Comparison of ENCODE assay signal across 20 cellular contexts in the genomic region with DNA sequence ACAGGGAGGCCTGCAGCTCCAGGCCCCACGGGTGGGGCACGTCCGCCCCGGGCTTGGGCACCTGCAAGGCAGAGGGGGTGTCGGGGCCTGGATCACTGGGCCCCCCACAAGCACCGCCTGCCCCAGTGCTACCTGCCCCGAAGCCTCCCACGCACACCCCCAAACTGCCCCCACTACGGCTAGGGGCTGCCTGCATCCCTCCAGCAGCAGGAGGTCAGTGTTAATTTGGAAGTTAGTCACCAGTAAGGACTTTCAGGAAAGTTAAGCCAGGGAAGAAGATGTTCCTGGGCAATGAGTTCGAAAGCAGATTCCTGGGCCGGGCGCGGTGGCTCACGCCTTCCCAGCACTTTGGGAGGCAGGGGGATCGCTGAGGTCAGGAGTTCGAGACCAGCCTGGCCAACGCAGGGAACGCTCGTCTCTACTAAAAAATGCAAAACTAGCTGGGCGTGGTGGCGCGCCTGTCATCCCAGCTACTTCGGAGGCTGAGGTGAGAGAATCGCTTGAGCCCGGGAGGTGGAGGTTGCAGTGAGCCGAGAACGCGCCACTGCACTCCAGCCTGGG. TPM values are rescaled to one million over a fixed set of nuclear protein-coding genes. Genes with fewer than 3 reads are reported as not detected.
DNase-seq lines count a peak whose midpoint lies in the region; FAIRE-seq and TF ChIP-seq lines count a peak whose summit lies in the region.
"Had no signal": no experiment of that assay in that cellular context is flagged by ENCODE, and none has a peak within 500 bp of the region (broad histone marks: within the 10 kb centered on the region; RNA-seq: fewer than 3 reads in every experiment).

No MANE protein-coding gene starts in this region.

- peaks cover 23 to 36% (median 25%) of the 10 kb centered on the region in 3 donors for H3K4me1 Mint-ChIP-seq in IgD-negative memory B cell

- peaks cover 9 to 16% of the 10 kb centered on the region in 2 donors for H3K36me3 ChIP-seq in mucosa of rectum (ENCODE audit: control insufficient read depth in 2 of 2, insufficient read depth in 2 of 2, low read length in 2 of 2)
- H3K36me3 ChIP-seq: breast epithelium had no signal

- no peaks in the 10 kb centered on the region for H3K9me3 Mint-ChIP-seq in IgD-negative memory B cell
- H3K9me3 Mint-ChIP-seq: activated CD4-positive, alpha-beta memory T cell treated with anti-CD3 and anti-CD28 coated beads for 36 hours; activated naive CD8-positive, alpha-beta T cell treated with anti-CD3 and anti-CD28 coated beads, Interleukin-2, amount 50 U/mL, for 24 hours; stimulated activated naive CD8-positive, alpha-beta T cell treated with anti-CD3 and anti-CD28 coated beads, Interleukin-15, Interleukin-2, amounts not matched to agents 100 ng/mL and 50 ng/mL, for 24 hours had no signal

- H3K27me3 Mint-ChIP-seq in IgD-negative memory B cell, result no peaks in the 10 kb centered on the region
- H3K27me3 Mint-ChIP-seq: activated CD4-positive, alpha-beta memory T cell treated with anti-CD3 and anti-CD28 coated beads for 36 hours; activated naive CD8-positive, alpha-beta T cell treated with anti-CD3 and anti-CD28 coated beads, Interleukin-2, amount 50 U/mL, for 24 hours; stimulated activated naive CD8-positive, alpha-beta T cell treated with anti-CD3 and anti-CD28 coated beads, Interleukin-15, Interleukin-2, amounts not matched to agents 100 ng/mL and 50 ng/mL, for 24 hours had no signal

- peak overlapping the region; percentile 56 to 58 for H3K27ac ChIP-seq in mucosa of rectum (ENCODE audit: low read depth in 2 of 2, low read length in 2 of 2)
- H3K27ac ChIP-seq: breast epithelium, WERI-Rb-1 had no signal

- no peak overlapping the region for H3K4me3 ChIP-seq in mucosa of rectum (ENCODE audit: low read length in 2 of 2)

- H3K27me3 ChIP-seq in mucosa of rectum (ENCODE audit: control insufficient read depth in 2 of 2, insufficient read depth in 2 of 2, low read length in 2 of 2), result no peaks in the 10 kb centered on the region
- H3K27me3 ChIP-seq: breast epithelium had no signal

- peak overlapping the region in 2 of 3 donors; percentile 95 for H3K27ac Mint-ChIP-seq in IgD-negative memory B cell
- H3K27ac Mint-ChIP-seq: activated CD4-positive, alpha-beta memory T cell treated with anti-CD3 and anti-CD28 coated beads for 36 hours; activated naive CD8-positive, alpha-beta T cell treated with anti-CD3 and anti-CD28 coated beads, Interleukin-2, amount 50 U/mL, for 24 hours had no signal

- DNase-seq in 8988T (peak; percentile 17), SKM-1 (lab: John Stamatoyannopoulos, UW; ENCODE audit: unreplicated experiment) (no peak), GM12891 (ENCODE audit: insufficient read length, low spot score) (no peak), GM03348 (ENCODE audit: low spot score) (no peak)
- DNase-seq: activated CD4-positive, alpha-beta memory T cell treated with anti-CD3 and anti-CD28 coated beads for 36 hours; activated naive CD8-positive, alpha-beta T cell treated with anti-CD3 and anti-CD28 coated beads, Interleukin-2, amount 50 U/mL, for 24 hours; activated T-cell treated with anti-CD3 and anti-CD28 coated beads, Interleukin-2, amount 50 U/mL, for 48 hours; DMS79 treated with DMSO at 0.1 percent for 48 hours; NCI-H1092; NCI-H2081 treated with DMSO at 0.1 percent for 48 hours; NCI-H510A treated with DMSO at 0.1 percent for 48 hours; occipital lobe; T-helper 2 cell; WERI-Rb-1 had no signal

- H3K4me3 Mint-ChIP-seq in IgD-negative memory B cell, result peak overlapping the region in 2 of 4 donors; percentile 74 to 80
- H3K4me3 Mint-ChIP-seq: activated CD4-positive, alpha-beta memory T cell treated with anti-CD3 and anti-CD28 coated beads for 36 hours; activated naive CD8-positive, alpha-beta T cell treated with anti-CD3 and anti-CD28 coated beads, Interleukin-2, amount 50 U/mL, for 24 hours; stimulated activated naive CD8-positive, alpha-beta T cell treated with anti-CD3 and anti-CD28 coated beads, Interleukin-15, Interleukin-2, amounts not matched to agents 100 ng/mL and 50 ng/mL, for 24 hours had no signal

- peaks cover 9% of the 10 kb centered on the region for H3K36me3 Mint-ChIP-seq in IgD-negative memory B cell

- H3K9me3 ChIP-seq in mucosa of rectum (ENCODE audit: control insufficient read depth in 2 of 2, low read length in 2 of 2), result no peaks in the 10 kb centered on the region
- H3K9me3 ChIP-seq: breast epithelium had no signal

- no peak for FAIRE-seq in GM12891 (lab: Jason Lieb, UNC)

- peaks cover 30 to 47% of the 10 kb centered on the region in 2 donors for H3K4me1 ChIP-seq in mucosa of rectum (ENCODE audit: control insufficient read depth in 2 of 2, insufficient read depth in 2 of 2, low read length in 2 of 2)

- no peak overlapping the region for H3K9ac ChIP-seq in mucosa of rectum (ENCODE audit: low read depth in 1 of 2, low read length in 2 of 2)

- TF ChIP-seq POLR2A in GM12891 (IDR thresholded peaks at IDR 0.05; ENCODE audit: low read depth, low read length), result no peak

TF ChIP-seq in GM12891, 5 proteins besides CTCF, POLR2A, EP300 and RAD21:
- TF ChIP-seq TAF1 (IDR thresholded peaks at IDR 0.05; ENCODE audit: low read depth, low read length), result no peak
- TF ChIP-seq SPI1 (IDR thresholded peaks at IDR 0.05; ENCODE audit: low read depth, low read length), result no peak
- TF ChIP-seq POLR2AphosphoS5 (IDR thresholded peaks at IDR 0.05; ENCODE audit: low read depth, low read length), result no peak; the same call in 1 of the 2 replicates
- TF ChIP-seq PAX5 (IDR thresholded peaks at IDR 0.05; ENCODE audit: insufficient read depth, low read length, severe bottlenecking), result no peak
- no peak for TF ChIP-seq POU2F2 (IDR thresholded peaks at IDR 0.05; ENCODE audit: low read depth, low read length)

RNA-seq across cellular contexts. Expression of a gene that starts 5.5 kb away (rescaled TPM):
- polyA plus RNA-seq in IgD-negative memory B cell, result 0.26 TPM
- 0.49 TPM for polyA plus RNA-seq in GM12891 (2012; ENCODE audit: low read depth, missing spikeins)

RNA-seq across cellular contexts. Expression of a gene that starts 20.3 kb away (rescaled TPM):
- 4.3 TPM for polyA plus RNA-seq in IgD-negative memory B cell
- 0.41 TPM for polyA plus RNA-seq in GM12891 (2012; ENCODE audit: low read depth, missing spikeins)
- polyA plus RNA-seq: AG04450 had no signal

RNA-seq across cellular contexts. Expression of a gene that starts 27.4 kb away (rescaled TPM):
- 0.15 TPM for polyA plus RNA-seq in IgD-negative memory B cell
- 0.19 TPM for polyA plus RNA-seq in GM12891 (2012; ENCODE audit: low read depth, missing spikeins)
- polyA plus RNA-seq: AG04450 had no signal

RNA-seq across cellular contexts. Expression of a gene that starts 31.4 kb away (rescaled TPM):
- 14.7 TPM for polyA plus RNA-seq in IgD-negative memory B cell
- 1.1 TPM for polyA plus RNA-seq in GM12891 (2012; ENCODE audit: low read depth, missing spikeins)
- polyA plus RNA-seq: AG04450, right cardiac atrium had no signal

RNA-seq across cellular contexts. Expression of a gene that starts 39.9 kb away (rescaled TPM):
- polyA plus RNA-seq in IgD-negative memory B cell, result 37.8 TPM
- polyA plus RNA-seq in GM12891 (2012; ENCODE audit: low read depth, missing spikeins), result 66.1 TPM
